ENCODE assay signal across 3 cellular contexts in genomic region chr16:7736138-7736537, GRCh38.
TF ChIP-seq lines count a peak whose summit lies in the region.

No MANE protein-coding gene starts in this region.

TF ChIP-seq in HepG2, 621 proteins besides CTCF, POLR2A, EP300 and RAD21:
- TF ChIP-seq ZBTB8A (CRISPR knock-in tag; IDR thresholded peaks at IDR 0.05; ENCODE audit: borderline replicate concordance, low read depth), result no peak
- peak; percentile 76 for TF ChIP-seq CEBPB (IDR thresholded peaks at IDR 0.05; ENCODE audit: borderline replicate concordance, low read depth, low read length)

TF ChIP-seq in IMR-90, 13 proteins besides CTCF, POLR2A, EP300 and RAD21:
- peak; percentile 65 for TF ChIP-seq CEBPB (IDR thresholded peaks at IDR 0.05; ENCODE audit: low read depth, low read length)
- no peak for TF ChIP-seq BHLHE40 (IDR thresholded peaks at IDR 0.05; ENCODE audit: low read depth, low read length)
TF ChIP-seq in IMR-90: peak in this region for 1.

TF ChIP-seq in K562, 482 proteins besides CTCF, POLR2A, EP300 and RAD21:
- TF ChIP-seq RBM39 (optimal IDR thresholded peaks at IDR 0.05; ENCODE audit: low read depth, low read length) (no peak), ZC3H11A (IDR thresholded peaks at IDR 0.05; ENCODE audit: low read depth, low read length) (no peak), NR2F6 (CRISPR knock-in tag; IDR thresholded peaks at IDR 0.05) (no peak), MCM2 (IDR thresholded peaks at IDR 0.05; ENCODE audit: low read depth) (no peak), CEBPG (CRISPR knock-in tag; IDR thresholded peaks at IDR 0.05) (no peak), CEBPG (tag; conservative IDR thresholded peaks at IDR 0.05 in 1 of 2, IDR thresholded peaks at IDR 0.05 in 1 of 2) (peak in 1 of 2 experiments; percentile 64; a peak in 2 of 4 replicates), HMGXB4 (CRISPR knock-in tag; IDR thresholded peaks at IDR 0.05) (no peak), CBX5 (IDR thresholded peaks at IDR 0.05; ENCODE audit: borderline replicate concordance, low read depth) (no peak), FOXJ2 (tag; IDR thresholded peaks at IDR 0.05) (no peak), CEBPB (tag; IDR thresholded peaks at IDR 0.05) (peak; percentile 56)
